8 cellular contexts compared by ENCODE assay signal in the genomic region with DNA sequence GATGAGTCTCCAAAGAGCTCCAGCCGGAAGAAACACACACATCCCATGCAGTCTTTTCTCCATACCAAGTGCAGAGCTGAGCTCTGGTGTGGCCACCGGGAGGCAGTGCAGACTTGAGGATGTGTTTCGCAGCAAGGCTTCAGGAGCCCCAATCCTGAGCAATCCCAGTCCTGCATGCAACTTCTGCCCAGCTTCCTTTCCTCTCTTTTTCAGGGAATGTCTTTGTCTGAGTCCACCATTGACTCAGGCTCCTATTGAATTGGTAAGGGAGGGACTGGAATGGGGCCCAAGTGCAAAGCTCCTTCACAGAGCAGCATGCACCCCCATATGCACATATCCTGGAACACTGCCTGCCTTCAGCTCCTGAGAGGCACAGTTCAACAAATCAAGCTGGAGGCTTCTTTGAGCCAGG. TPM values are rescaled to one million over a fixed set of nuclear protein-coding genes. Genes with fewer than 3 reads are reported as not detected.
A peak's percentile ranks its signal among the peaks of the same experiment; 100 is the strongest.
DNase-seq lines count a peak whose midpoint lies in the region; ATAC-seq and TF ChIP-seq lines count a peak whose summit lies in the region.

No MANE protein-coding gene starts in this region.

- H3K27me3 Mint-ChIP-seq in CD14-positive monocyte (ENCODE audit: low read depth in 3 of 3) (peaks cover 14 to 25% (median 15%) of the 10 kb centered on the region in 3 donors), nephron (ENCODE audit: low read depth) (no peaks in the 10 kb centered on the region), type B pancreatic cell (peaks cover 2% of the 10 kb centered on the region)
- peaks cover 32% of the 10 kb centered on the region for H3K27me3 Mint-ChIP-seq in activated CD8-positive, alpha-beta T cell treated with anti-CD3 and anti-CD28 coated beads, Interleukin-2, amount 10 ng/mL, durations not matched to agents 7 days and 5 days (ENCODE audit: low read depth)

- DNase-seq in CD14-positive monocyte (ENCODE audit: low spot score) = no peak
- peak; percentile 83 for DNase-seq in HCEC 1CT
- peak; percentile 35 for DNase-seq in NCI-H446 treated with DMSO at 0.1 percent for 48 hours (lab: John Stamatoyannopoulos, UW)
- DNase-seq in activated CD8-positive, alpha-beta T cell treated with anti-CD3 and anti-CD28 coated beads, Interleukin-2, amount 10 ng/mL, durations not matched to agents 7 days and 5 days = peak; percentile 47
- DNase-seq in fibroblast of mammary gland (ENCODE audit: low read depth) = peak; percentile 90
- DNase-seq in type B pancreatic cell (ENCODE audit: extremely low spot score, unreplicated experiment) = peak; percentile 82

- CTCF ChIA-PET in activated CD8-positive, alpha-beta T cell treated with anti-CD3 and anti-CD28 coated beads, Interleukin-2, amount 10 ng/mL, durations not matched to agents 7 days and 5 days (lab: Charles Lee) = interaction anchor here (0.8 to 2.2 kb wide), 14 partner anchors 9 to 578 kb away, joined by 3 to 17 read pairs (median 4); partner anchors contain the start of genes DYNLRB1 and TP53INP2

- H3K4me3 Mint-ChIP-seq in CD14-positive monocyte = no peak overlapping the region
- H3K4me3 Mint-ChIP-seq in activated CD8-positive, alpha-beta T cell treated with anti-CD3 and anti-CD28 coated beads, Interleukin-2, amount 10 ng/mL, durations not matched to agents 7 days and 5 days = no peak overlapping the region
- H3K4me3 Mint-ChIP-seq in nephron = no peak overlapping the region
- H3K4me3 Mint-ChIP-seq in type B pancreatic cell = no peak overlapping the region

- H3K4me1 Mint-ChIP-seq in CD14-positive monocyte (no peaks in the 10 kb centered on the region), nephron (peaks cover 56% of the 10 kb centered on the region), type B pancreatic cell (ENCODE audit: unreplicated experiment) (peaks cover 68% of the 10 kb centered on the region)
- peaks cover 12% of the 10 kb centered on the region for H3K4me1 Mint-ChIP-seq in activated CD8-positive, alpha-beta T cell treated with anti-CD3 and anti-CD28 coated beads, Interleukin-2, amount 10 ng/mL, durations not matched to agents 7 days and 5 days (ENCODE audit: low read depth)

- peak; percentile 68 for ATAC-seq in activated CD8-positive, alpha-beta T cell treated with anti-CD3 and anti-CD28 coated beads, Interleukin-2, amount 10 ng/mL, durations not matched to agents 7 days and 5 days
- no peak for ATAC-seq in GM21390 (IDR thresholded peaks at IDR 0.05; ENCODE audit: unreplicated experiment)

- H3K27ac Mint-ChIP-seq in CD14-positive monocyte (peak overlapping the region in 1 of 7 donors; percentile 21), nephron (peak overlapping the region; percentile 12 to 75 (median 57)), type B pancreatic cell (peak overlapping the region; percentile 3)
- no peak overlapping the region for H3K27ac Mint-ChIP-seq in activated CD8-positive, alpha-beta T cell treated with anti-CD3 and anti-CD28 coated beads, Interleukin-2, amount 10 ng/mL, durations not matched to agents 7 days and 5 days

- no peaks in the 10 kb centered on the region for H3K9me3 Mint-ChIP-seq in CD14-positive monocyte
- H3K9me3 Mint-ChIP-seq in activated CD8-positive, alpha-beta T cell treated with anti-CD3 and anti-CD28 coated beads, Interleukin-2, amount 10 ng/mL, durations not matched to agents 7 days and 5 days (ENCODE audit: insufficient read depth) = no peaks in the 10 kb centered on the region
- no peaks in the 10 kb centered on the region for H3K9me3 Mint-ChIP-seq in nephron
- H3K9me3 Mint-ChIP-seq in type B pancreatic cell = no peaks in the 10 kb centered on the region

- intact Hi-C loops in CD14-positive monocyte (cut with micrococcal nuclease) = no loop called here

- no peak overlapping the region for H3K4me3 ChIP-seq in fibroblast of mammary gland (ENCODE audit: control insufficient read depth, low read depth, low read length)

- POLR2A ChIA-PET in activated CD8-positive, alpha-beta T cell treated with anti-CD3 and anti-CD28 coated beads, Interleukin-2, amount 10 ng/mL, durations not matched to agents 7 days and 5 days (lab: Charles Lee) = no interaction called here

- H3K36me3 Mint-ChIP-seq in CD14-positive monocyte (no peaks in the 10 kb centered on the region), nephron (ENCODE audit: low read depth) (no peaks in the 10 kb centered on the region), type B pancreatic cell (no peaks in the 10 kb centered on the region)
- no peaks in the 10 kb centered on the region for H3K36me3 Mint-ChIP-seq in activated CD8-positive, alpha-beta T cell treated with anti-CD3 and anti-CD28 coated beads, Interleukin-2, amount 10 ng/mL, durations not matched to agents 7 days and 5 days (ENCODE audit: low read depth)

- TF ChIP-seq CTCF in CD14-positive monocyte (IDR thresholded peaks at IDR 0.05) (peak; percentile 69), fibroblast of mammary gland (conservative IDR thresholded peaks at IDR 0.05; ENCODE audit: control insufficient read depth, insufficient read depth, low read depth, low read length) (peak; percentile 97), nephron (IDR thresholded peaks at IDR 0.05; ENCODE audit: unreplicated experiment in 3 of 3) (peak; percentile 78 to 85 (median 78)), type B pancreatic cell (conservative IDR thresholded peaks at IDR 0.05) (peak; percentile 95)

RNA-seq across cellular contexts. Expression of gene ASIP, which starts 50.5 kb away (rescaled TPM):
- under 1 TPM in 1 of 2 donors, not detected in 1; 0.40 TPM for polyA plus RNA-seq in CD14-positive monocyte
- total RNA-seq in activated CD8-positive, alpha-beta T cell treated with anti-CD3 and anti-CD28 coated beads, Interleukin-2, amount 10 ng/mL, durations not matched to agents 7 days and 5 days = not detected
- 1.1 TPM in 1 of 2 replicates, not detected in the other for total RNA-seq in type B pancreatic cell (ENCODE audit: low replicate concordance)
